ENCODE assay signal across 1 cellular context in genomic region chr13:21603531-21604448, GRCh38.
TF ChIP-seq lines count a peak whose summit lies in the region.

Gene MICU2, minus strand, starts transcription at chr13:21604170. Its CDS starts 22 bp downstream, at chr13:21604148.

TF ChIP-seq in HEK293, 187 proteins besides CTCF, POLR2A, EP300 and RAD21 (continued from another document):
- TF ChIP-seq ZNF692 (tag by site-specific recombination; IDR thresholded peaks at IDR 0.05), result peak; percentile 70
- peak; percentile 79 for TF ChIP-seq ZNF394 (tag by site-specific recombination; IDR thresholded peaks at IDR 0.05; ENCODE audit: borderline replicate concordance)
- peak; percentile 77 for TF ChIP-seq ZNF2 (tag by site-specific recombination; IDR thresholded peaks at IDR 0.05)
- peak; percentile 96 for TF ChIP-seq ZNF341 (tag by site-specific recombination; IDR thresholded peaks at IDR 0.05; ENCODE audit: low read depth)
- TF ChIP-seq ZNF114 (tag by site-specific recombination; IDR thresholded peaks at IDR 0.05), result no peak
- TF ChIP-seq ZNF302 (tag by site-specific recombination; IDR thresholded peaks at IDR 0.05; ENCODE audit: low read depth), result no peak
- no peak for TF ChIP-seq ZNF366 (tag by site-specific recombination; conservative IDR thresholded peaks at IDR 0.05)
- 0 out of 2 replicates have a peak, but pooled peaks have one; percentile 37 for TF ChIP-seq ZNF24 (tag by site-specific recombination; IDR thresholded peaks at IDR 0.05)
- no peak for TF ChIP-seq ZNF248 (tag by site-specific recombination; IDR thresholded peaks at IDR 0.05)
- TF ChIP-seq ZNF76 (tag by site-specific recombination; IDR thresholded peaks at IDR 0.05; ENCODE audit: borderline replicate concordance, low read depth), result peak; percentile 81; the same call in 1 of the 2 replicates
- peak; percentile 91 for TF ChIP-seq YY2 (tag by site-specific recombination; IDR thresholded peaks at IDR 0.05)
- TF ChIP-seq SALL2 (tag by site-specific recombination; IDR thresholded peaks at IDR 0.05; ENCODE audit: borderline replicate concordance), result no peak
- peak; percentile 88 for TF ChIP-seq ZNF423 (tag by site-specific recombination; IDR thresholded peaks at IDR 0.05)
- no peak for TF ChIP-seq ZNF214 (tag by site-specific recombination; IDR thresholded peaks at IDR 0.05; ENCODE audit: borderline replicate concordance)
- no peak for TF ChIP-seq ZNF654 (tag by site-specific recombination; IDR thresholded peaks at IDR 0.05; ENCODE audit: low read depth)
- peak; percentile 23; the same call in 1 of the 2 replicates for TF ChIP-seq PRDM4 (tag by site-specific recombination; IDR thresholded peaks at IDR 0.05)
- TF ChIP-seq REPIN1 (tag by site-specific recombination; IDR thresholded peaks at IDR 0.05; ENCODE audit: low read depth), result peak; percentile 83; the same call in 1 of the 2 replicates
- TF ChIP-seq KLF1 (tag by site-specific recombination; IDR thresholded peaks at IDR 0.05), result peak; percentile 39; the same call in 1 of the 2 replicates
- 0 out of 2 replicates have a peak, but pooled peaks have one; percentile 71 for TF ChIP-seq ZNF169 (tag by site-specific recombination; IDR thresholded peaks at IDR 0.05)
- TF ChIP-seq ZBTB11 (tag by site-specific recombination; conservative IDR thresholded peaks at IDR 0.05; ENCODE audit: low read depth), result peak; percentile 53; the same call in 1 of the 2 replicates
- TF ChIP-seq OSR2 (tag by site-specific recombination; IDR thresholded peaks at IDR 0.05), result 0 out of 2 replicates have a peak, but pooled peaks have one; percentile 8
- peak; percentile 56; the same call in 1 of the 2 replicates for TF ChIP-seq ZNF10 (tag by site-specific recombination; IDR thresholded peaks at IDR 0.05)
- peak; percentile 77 for TF ChIP-seq ZFHX2 (tag by site-specific recombination; conservative IDR thresholded peaks at IDR 0.05)
- TF ChIP-seq ZNF660 (tag by site-specific recombination; IDR thresholded peaks at IDR 0.05), result 0 out of 2 replicates have a peak, but pooled peaks have one; percentile 27
- peak; percentile 87 for TF ChIP-seq ZBTB26 (tag by site-specific recombination; optimal IDR thresholded peaks at IDR 0.05)
- no peak for TF ChIP-seq ZNF624 (tag by site-specific recombination; IDR thresholded peaks at IDR 0.05)
- TF ChIP-seq PATZ1 (tag by site-specific recombination; IDR thresholded peaks at IDR 0.05), result peak; percentile 74
- TF ChIP-seq ZNF645 (tag by site-specific recombination; IDR thresholded peaks at IDR 0.05), result no peak
- peak; percentile 52 for TF ChIP-seq ZNF518A (tag by site-specific recombination; conservative IDR thresholded peaks at IDR 0.05; ENCODE audit: low read depth)
- TF ChIP-seq ZNF843 (tag by site-specific recombination; IDR thresholded peaks at IDR 0.05), result peak; percentile 52; the same call in 1 of the 2 replicates
- no peak for TF ChIP-seq BCL11B (tag by site-specific recombination; IDR thresholded peaks at IDR 0.05; ENCODE audit: low read depth)
- TF ChIP-seq GLIS2 (tag by site-specific recombination; IDR thresholded peaks at IDR 0.05), result peak; percentile 81
- peak; percentile 91 for TF ChIP-seq ZNF335 (tag by site-specific recombination; conservative IDR thresholded peaks at IDR 0.05)
- TF ChIP-seq KLF17 (tag by site-specific recombination; IDR thresholded peaks at IDR 0.05), result no peak; the same call in 1 of the 2 replicates
- peak; percentile 57; the same call in 1 of the 2 replicates for TF ChIP-seq ZNF580 (tag by site-specific recombination; IDR thresholded peaks at IDR 0.05)
- no peak for TF ChIP-seq ZNF132 (tag by site-specific recombination; IDR thresholded peaks at IDR 0.05; ENCODE audit: borderline replicate concordance)
- TF ChIP-seq ZBTB17 (tag by site-specific recombination; IDR thresholded peaks at IDR 0.05), result peak; percentile 71
